ENCODE assay signal across 27 cellular contexts in the genomic region with DNA sequence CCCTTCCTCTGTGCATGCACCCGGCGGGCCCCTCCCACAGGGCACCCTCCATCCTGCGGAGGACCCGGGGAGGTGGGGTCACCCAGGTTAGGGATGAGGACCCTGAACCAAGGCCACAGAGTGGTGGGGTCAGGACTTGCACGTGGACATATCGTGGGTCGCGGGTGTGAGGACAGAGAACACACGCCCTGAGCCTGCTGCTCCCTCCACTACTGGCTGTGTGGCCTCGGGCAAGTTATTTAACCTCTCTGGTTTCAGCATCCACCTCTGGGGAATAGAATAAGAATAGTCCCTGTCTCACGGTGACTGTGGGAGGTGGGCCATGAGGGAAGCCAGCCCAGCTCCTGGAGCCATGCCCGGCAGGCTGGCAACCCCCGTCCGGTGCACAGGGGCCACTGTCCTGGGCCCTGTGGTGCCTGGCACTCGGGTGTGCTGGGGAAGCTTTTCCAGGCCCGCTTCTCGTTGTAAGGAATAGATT. TPM values are rescaled to one million over a fixed set of nuclear protein-coding genes. Genes with fewer than 3 reads are reported as not detected.
DNase-seq lines count a peak whose midpoint lies in the region; ATAC-seq and TF ChIP-seq lines count a peak whose summit lies in the region.
"Had no signal": no experiment of that assay in that cellular context is flagged by ENCODE, and none has a peak within 500 bp of the region (broad histone marks: within the 10 kb centered on the region; RNA-seq: fewer than 3 reads in every experiment).

No MANE protein-coding gene starts in this region.

- H3K4me3 Mint-ChIP-seq in activated CD4-positive, alpha-beta T cell treated with anti-CD3 and anti-CD28 coated beads for 36 hours, result no peak overlapping the region
- no peak overlapping the region for H3K4me3 Mint-ChIP-seq in GM23338
- H3K4me3 Mint-ChIP-seq: activated T-helper 1 cell treated with anti-CD3 and anti-CD28 coated beads, Interleukin-12 subunit alpha, Interleukin-12 subunit beta, Interleukin-2, Interleukin-4 antibody, amounts not matched to agents 30 ng/mL and 10 ng/mL and 1 ng/mL, durations not matched to agents 14 hours and 24 hours and 36 hours; stimulated activated effector memory CD8-positive, alpha-beta T cell treated with anti-CD3 and anti-CD28 coated beads, Interleukin-12 subunit alpha, Interleukin-12 subunit beta, amount 100 ng/mL, for 72 hours had no signal

- H3K9me2 ChIP-seq in GM23338 (ENCODE audit: insufficient read depth), result no peaks in the 10 kb centered on the region

- no peaks in the 10 kb centered on the region for H3F3A ChIP-seq in GM23338 (replicated peaks; ENCODE audit: low read depth)
- H3F3A ChIP-seq in smooth muscle cell (ENCODE audit: low read depth), result no peaks in the 10 kb centered on the region

- ATAC-seq in activated CD4-positive, alpha-beta T cell treated with anti-CD3 and anti-CD28 coated beads for 36 hours, result no peak
- no peak; the same call in 2 of the 3 replicates for ATAC-seq in GM23338
- no peak for ATAC-seq in left lung
- no peak for ATAC-seq in omental fat pad (ENCODE audit: low FRiP score)
- ATAC-seq: GM12878; stimulated activated effector memory CD8-positive, alpha-beta T cell treated with anti-CD3 and anti-CD28 coated beads, Interleukin-12 subunit alpha, Interleukin-12 subunit beta, amount 100 ng/mL, for 72 hours had no signal

- no peak for TF ChIP-seq POLR2A in spleen (IDR thresholded peaks at IDR 0.05)

- CTCF ChIA-PET in activated CD4-positive, alpha-beta T cell treated with anti-CD3 and anti-CD28 coated beads for 36 hours (lab: Charles Lee), result no interaction called here

- H3K9me3 Mint-ChIP-seq in activated CD4-positive, alpha-beta T cell treated with anti-CD3 and anti-CD28 coated beads for 36 hours (ENCODE audit: low read depth), result no peaks in the 10 kb centered on the region
- H3K9me3 Mint-ChIP-seq in GM23338, result no peaks in the 10 kb centered on the region
- H3K9me3 Mint-ChIP-seq: activated T-helper 1 cell treated with anti-CD3 and anti-CD28 coated beads, Interleukin-12 subunit alpha, Interleukin-12 subunit beta, Interleukin-2, Interleukin-4 antibody, amounts not matched to agents 30 ng/mL and 10 ng/mL and 1 ng/mL, durations not matched to agents 14 hours and 24 hours and 36 hours; stimulated activated effector memory CD8-positive, alpha-beta T cell treated with anti-CD3 and anti-CD28 coated beads, Interleukin-12 subunit alpha, Interleukin-12 subunit beta, amount 100 ng/mL, for 72 hours had no signal

- TF ChIP-seq CTCF in GM23338 (conservative IDR thresholded peaks at IDR 0.05; ENCODE audit: low read depth in 2 of 2) (no peak), left lung (IDR thresholded peaks at IDR 0.05) (no peak), spleen (IDR thresholded peaks at IDR 0.05 in 8 of 11, conservative IDR thresholded peaks at IDR 0.05 in 3 of 11) (no peak), omental fat pad (IDR thresholded peaks at IDR 0.05) (no peak), smooth muscle cell (IDR thresholded peaks at IDR 0.05; ENCODE audit: borderline replicate concordance, insufficient read depth, poor library complexity, severe bottlenecking) (no peak)

- peak; percentile 2 for DNase-seq in activated CD4-positive, alpha-beta T cell treated with anti-CD3 and anti-CD28 coated beads for 36 hours
- no peak for DNase-seq in activated CD4-positive, alpha-beta T cell treated with anti-CD3 and anti-CD28 coated beads, Interleukin-2, amount 50 U/mL, for 4 hours
- no peak for DNase-seq in GM23338 (ENCODE audit: low spot score)
- peak; percentile 26 to 54 for DNase-seq in left lung
- DNase-seq in spleen, result peak; percentile 67
- no peak for DNase-seq in omental fat pad (ENCODE audit: low spot score)
- DNase-seq in NCI-H446 treated with DMSO at 0.1 percent for 48 hours (lab: John Stamatoyannopoulos, UW), result no peak
- no peak for DNase-seq in smooth muscle cell (lab: John Stamatoyannopoulos, UW; ENCODE audit: unreplicated experiment)
- DNase-seq: activated CD4-positive, CD25-positive, alpha-beta regulatory T cell; activated CD8-positive, alpha-beta memory T cell treated with anti-CD3 and anti-CD28 coated beads for 24 hours; DMS153; IMR-90; kidney glomerular epithelial cell; MM.1S; NCI-H774; retina had no signal

- H3K27me3 Mint-ChIP-seq in activated CD4-positive, alpha-beta T cell treated with anti-CD3 and anti-CD28 coated beads for 36 hours, result no peaks in the 10 kb centered on the region
- peaks cover 15% of the 10 kb centered on the region for H3K27me3 Mint-ChIP-seq in GM23338 (ENCODE audit: insufficient read depth, low read depth, poor library complexity)

- H3K4me1 ChIP-seq in GM23338 (ENCODE audit: insufficient read depth), result peaks cover 24% of the 10 kb centered on the region
- H3K4me1 ChIP-seq in left lung, result peaks cover 0 to 1% of the 10 kb centered on the region in 2 donors
- H3K4me1 ChIP-seq in spleen, result peaks cover 0 to 6% (median under 1%) of the 10 kb centered on the region in 6 donors
- H3K4me1 ChIP-seq in smooth muscle cell (ENCODE audit: low read depth), result peaks cover 10% of the 10 kb centered on the region
- H3K4me1 ChIP-seq: adrenal gland had no signal

- no peaks in the 10 kb centered on the region for H3K9me3 ChIP-seq in left lung
- no peaks in the 10 kb centered on the region for H3K9me3 ChIP-seq in spleen
- no peaks in the 10 kb centered on the region for H3K9me3 ChIP-seq in smooth muscle cell (replicated peaks; ENCODE audit: low read depth)
- H3K9me3 ChIP-seq: adrenal gland had no signal

- H3K4me1 Mint-ChIP-seq in activated CD4-positive, alpha-beta T cell treated with anti-CD3 and anti-CD28 coated beads for 36 hours, result no peaks in the 10 kb centered on the region
- H3K4me1 Mint-ChIP-seq in GM23338, result peaks cover 37% of the 10 kb centered on the region

- H3K27me3 ChIP-seq in GM23338 (ENCODE audit: insufficient read depth), result no peaks in the 10 kb centered on the region
- no peaks in the 10 kb centered on the region for H3K27me3 ChIP-seq in left lung
- H3K27me3 ChIP-seq in spleen (replicated peaks in 1 of 7), result peaks cover 0 to 19% (median 0%) of the 10 kb centered on the region in 7 donors
- no peaks in the 10 kb centered on the region for H3K27me3 ChIP-seq in smooth muscle cell (ENCODE audit: low read depth)
- H3K27me3 ChIP-seq: adrenal gland, foreskin keratinocyte had no signal

- WGBS in spleen, 5 donors, result 65 to 79% (median 70%) methylated on average over 13 to 17 of the region's 17 CpGs
- 69% methylated on average over 17 of the region's 17 CpGs for WGBS in smooth muscle cell (ENCODE audit: low lambda C conversion rate)

- POLR2A ChIA-PET in activated CD4-positive, alpha-beta T cell treated with anti-CD3 and anti-CD28 coated beads for 36 hours (lab: Charles Lee), result no interaction called here

- no peaks in the 10 kb centered on the region for H3K36me3 Mint-ChIP-seq in activated CD4-positive, alpha-beta T cell treated with anti-CD3 and anti-CD28 coated beads for 36 hours (ENCODE audit: low read depth)
- H3K36me3 Mint-ChIP-seq in GM23338 (ENCODE audit: low read depth), result no peaks in the 10 kb centered on the region
- H3K36me3 Mint-ChIP-seq: stimulated activated effector memory CD8-positive, alpha-beta T cell treated with anti-CD3 and anti-CD28 coated beads, Interleukin-12 subunit alpha, Interleukin-12 subunit beta, amount 100 ng/mL, for 72 hours had no signal

- H3K27ac ChIP-seq in GM23338 (ENCODE audit: low read depth), result no peak overlapping the region
- no peak overlapping the region for H3K27ac ChIP-seq in left lung
- H3K27ac ChIP-seq in spleen, result no peak overlapping the region
- no peak overlapping the region for H3K27ac ChIP-seq in smooth muscle cell (ENCODE audit: low read depth)
- H3K27ac ChIP-seq: adrenal gland, foreskin keratinocyte, SK-N-MC had no signal

- H4K20me1 ChIP-seq in GM23338 (replicated peaks; ENCODE audit: insufficient read depth) (no peaks in the 10 kb centered on the region), smooth muscle cell (ENCODE audit: low read depth) (no peaks in the 10 kb centered on the region)

- H3K4me2 ChIP-seq in GM23338 (peak overlapping the region; percentile 38; the same call in 1 of the 2 replicates), smooth muscle cell (no peak overlapping the region)

- H3K79me2 ChIP-seq in GM23338 (replicated peaks; ENCODE audit: insufficient read depth) (no peaks in the 10 kb centered on the region), smooth muscle cell (ENCODE audit: low read depth) (no peaks in the 10 kb centered on the region)

- H3K4me3 ChIP-seq in GM23338 (no peak overlapping the region), left lung (no peak overlapping the region), spleen (no peak overlapping the region), smooth muscle cell (no peak overlapping the region)
- H3K4me3 ChIP-seq: adrenal gland, GM12878, SK-N-MC had no signal

- H2AFZ ChIP-seq in GM23338, result no peak overlapping the region
- no peak overlapping the region for H2AFZ ChIP-seq in smooth muscle cell (ENCODE audit: low read depth)

- no peak overlapping the region for H3K27ac Mint-ChIP-seq in activated CD4-positive, alpha-beta T cell treated with anti-CD3 and anti-CD28 coated beads for 36 hours
- no peak overlapping the region for H3K27ac Mint-ChIP-seq in GM23338
- H3K27ac Mint-ChIP-seq: activated T-helper 1 cell treated with anti-CD3 and anti-CD28 coated beads, Interleukin-12 subunit alpha, Interleukin-12 subunit beta, Interleukin-2, Interleukin-4 antibody, amounts not matched to agents 30 ng/mL and 10 ng/mL and 1 ng/mL, durations not matched to agents 14 hours and 24 hours and 36 hours; stimulated activated effector memory CD8-positive, alpha-beta T cell treated with anti-CD3 and anti-CD28 coated beads, Interleukin-12 subunit alpha, Interleukin-12 subunit beta, amount 100 ng/mL, for 72 hours had no signal

- H3K9ac ChIP-seq in smooth muscle cell (ENCODE audit: low read depth), result no peak overlapping the region

- intact Hi-C loops in activated CD4-positive, alpha-beta T cell treated with anti-CD3 and anti-CD28 coated beads for 36 hours (cut with DNase I, micrococcal nuclease), result no loop called here
- intact Hi-C loops in left lung (cut with DNase I) (no loop called here), spleen (cut with DNase I; ENCODE audit: low total_unique reads) (no loop called here)

- H3K36me3 ChIP-seq in GM23338 (ENCODE audit: insufficient read depth), result no peaks in the 10 kb centered on the region
- H3K36me3 ChIP-seq in left lung, result no peaks in the 10 kb centered on the region
- H3K36me3 ChIP-seq in spleen, result no peaks in the 10 kb centered on the region
- no peaks in the 10 kb centered on the region for H3K36me3 ChIP-seq in smooth muscle cell (ENCODE audit: low read depth)
- H3K36me3 ChIP-seq: adrenal gland had no signal

TF ChIP-seq in GM23338, 12 proteins besides CTCF, POLR2A, EP300 and RAD21 (continues in another document):
- TF ChIP-seq NANOG (IDR thresholded peaks at IDR 0.05; ENCODE audit: borderline replicate concordance) (no peak), ZNF331 (CRISPR knock-in tag; IDR thresholded peaks at IDR 0.05; ENCODE audit: low read depth) (no peak)

RNA-seq across cellular contexts. Expression of gene PSAPL1, which starts 5.1 kb away (rescaled TPM):
- not detected for total RNA-seq in activated CD4-positive, alpha-beta T cell treated with anti-CD3 and anti-CD28 coated beads for 36 hours
- total RNA-seq in GM23338 (2014; rRNA removed; shearing (Covaris generic)), result not detected in 2 replicates
- polyA plus RNA-seq in GM23338 (2016; fragmentation: Nextera tagmentation; extraction: Ambion mirVana) (not detected in 2 replicates), spleen (not detected), smooth muscle cell (not detected in 2 replicates)
- total RNA-seq in left lung (under 1 TPM; 0.06 to 0.08 TPM), spleen (not detected), omental fat pad (1 to 10 TPM in 1 of 4 donors, under 1 TPM in 2, not detected in 1; 0.25 to 2.1 (median 0.48) TPM), smooth muscle cell (0.04 TPM in 1 of 2 replicates, not detected in the other)
- total RNA-seq: A172; activated T-helper 1 cell treated with anti-CD3 and anti-CD28 coated beads, Interleukin-12 subunit alpha, Interleukin-12 subunit beta, Interleukin-2, Interleukin-4 antibody, amounts not matched to agents 30 ng/mL and 10 ng/mL and 1 ng/mL, durations not matched to agents 14 hours and 24 hours and 36 hours; adrenal gland; bronchial epithelial cell; dermis microvascular lymphatic vessel endothelial cell; epithelial cell of proximal tubule; foreskin keratinocyte; GM12878; IMR-90; mononuclear cell had no signal
- polyA plus RNA-seq: GM12878, IMR-90 had no signal

Comparison
In these comparisons a context has a peak if more than half of its experiments do, and no peak if none do; other contexts are left out.
1. DNase-seq: peak in activated CD4-positive, alpha-beta T cell treated with anti-CD3 and anti-CD28 coated beads for 36 hours (single experiment), left lung (2 of 2) and spleen (single experiment); none in activated CD4-positive, alpha-beta T cell treated with anti-CD3 and anti-CD28 coated beads, Interleukin-2, amount 50 U/mL, for 4 hours (0 of 2), GM23338 (single experiment), omental fat pad (single experiment), NCI-H446 treated with DMSO at 0.1 percent for 48 hours (single experiment) and smooth muscle cell (single experiment).